In the genomic region with DNA sequence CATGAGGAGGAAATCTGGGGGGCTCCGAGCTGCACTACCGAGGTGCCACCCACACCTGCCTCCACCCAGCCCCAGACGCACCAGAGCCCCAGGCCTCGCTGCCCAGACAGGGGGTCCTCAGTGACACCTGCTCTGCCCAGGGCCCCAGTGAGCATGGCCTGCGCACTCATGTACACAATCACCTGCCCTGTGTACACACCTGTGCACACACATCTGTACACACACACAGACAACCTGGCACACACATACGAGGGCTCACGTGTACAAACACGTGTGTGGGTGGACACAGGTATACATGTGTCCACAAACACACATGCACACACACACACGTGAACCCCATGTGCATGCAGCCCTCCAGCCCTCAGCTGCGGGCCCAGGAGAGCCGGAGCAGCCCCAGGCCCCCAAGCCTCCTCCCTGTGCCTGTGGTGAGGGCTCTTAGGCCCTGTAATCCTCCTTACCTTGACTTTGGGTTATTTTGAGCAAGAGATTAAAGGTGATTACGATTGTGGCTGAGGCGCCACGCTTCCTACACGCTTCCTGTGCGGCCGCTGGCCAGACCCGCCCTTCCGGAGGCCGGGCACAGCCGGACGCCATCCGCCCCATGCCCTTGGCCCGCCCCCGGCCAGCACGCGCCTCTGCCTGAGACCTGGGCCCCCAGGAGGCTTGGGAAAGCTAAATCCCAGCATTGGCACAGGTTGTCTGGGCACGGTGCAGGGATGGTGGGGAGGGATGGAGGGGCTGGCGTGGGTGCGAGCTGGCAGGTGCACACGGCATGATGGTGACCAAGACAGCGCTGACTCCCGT, we compare ENCODE assay signal across 8 cellular contexts.
DNase-seq lines count a peak whose midpoint lies in the region; TF ChIP-seq lines count a peak whose summit lies in the region.
"Had no signal": no experiment of that assay in that cellular context is flagged by ENCODE, and none has a peak within 500 bp of the region (broad histone marks: within the 10 kb centered on the region; RNA-seq: fewer than 3 reads in every experiment).

No MANE protein-coding gene starts in this region.

- H4K91ac ChIP-seq in mesenchymal stem cell (ENCODE audit: low read length): no peak overlapping the region

- TF ChIP-seq CTCF in GM10266 (IDR thresholded peaks at IDR 0.05; ENCODE audit: control insufficient read depth, insufficient read depth, low read depth, missing control alignments): no peak
- no peak for TF ChIP-seq CTCF in osteoblast (IDR thresholded peaks at IDR 0.05; ENCODE audit: extremely low read depth, low read depth, low read length)
- no peak for TF ChIP-seq CTCF in esophagus squamous epithelium (IDR thresholded peaks at IDR 0.05)

- H3K27ac Mint-ChIP-seq in activated naive CD8-positive, alpha-beta T cell: no peak overlapping the region

- H3K36me3 ChIP-seq in osteoblast (ENCODE audit: insufficient read depth, low read length) (no peaks in the 10 kb centered on the region), esophagus squamous epithelium (no peaks in the 10 kb centered on the region), mesenchymal stem cell (ENCODE audit: control insufficient read depth in 1 of 2, insufficient read depth in 2 of 2, low read depth in 1 of 2, low read length in 2 of 2) (no peaks in the 10 kb centered on the region)

- intact Hi-C loops in esophagus squamous epithelium (cut with DNase I): no loop called here

- peak overlapping the region; percentile 42 for H3K4me3 ChIP-seq in osteoblast (ENCODE audit: insufficient read depth, low read length)
- H3K4me3 ChIP-seq in esophagus squamous epithelium: peak overlapping the region in 1 of 4 donors; percentile 26
- no peak overlapping the region for H3K4me3 ChIP-seq in mesenchymal stem cell (ENCODE audit: insufficient read depth in 1 of 2, low read depth in 1 of 2, low read length in 2 of 2)
- H3K4me3 ChIP-seq: GM12878 had no signal

- 66 to 78% methylated on average over 11 to 13 of the region's 33 CpGs for WGBS in esophagus squamous epithelium, 2 donors
- WGBS in mesenchymal stem cell: 88% methylated on average over 33 of the region's 33 CpGs

- H2AFZ ChIP-seq in osteoblast (ENCODE audit: low read length): no peak overlapping the region
- no peak overlapping the region for H2AFZ ChIP-seq in mesenchymal stem cell (ENCODE audit: low read depth, low read length)

- H3K9ac ChIP-seq in mesenchymal stem cell (ENCODE audit: low read length): no peak overlapping the region

- H3K27ac ChIP-seq in osteoblast (ENCODE audit: low read depth, low read length) (no peak overlapping the region), esophagus squamous epithelium (peak overlapping the region in 2 of 4 donors; percentile 16 to 18), mesenchymal stem cell (ENCODE audit: low read length, poor library complexity, severe bottlenecking) (no peak overlapping the region)

- no peak overlapping the region for H2BK5ac ChIP-seq in mesenchymal stem cell (ENCODE audit: low read depth, low read length, poor library complexity, severe bottlenecking)

- no peak overlapping the region for H3K4ac ChIP-seq in mesenchymal stem cell (ENCODE audit: low read depth in 1 of 2, low read length in 2 of 2)

- no peaks in the 10 kb centered on the region for H4K20me1 ChIP-seq in osteoblast (ENCODE audit: insufficient read depth, low read length)

- H3K27me3 ChIP-seq in osteoblast (ENCODE audit: insufficient read depth, low read length) (no peaks in the 10 kb centered on the region), esophagus squamous epithelium (peaks cover 0 to 42% (median 0%) of the 10 kb centered on the region in 4 donors), mesenchymal stem cell (ENCODE audit: control insufficient read depth in 1 of 2, insufficient read depth in 1 of 2, low read length in 2 of 2) (peaks cover 17 to 49% of the 10 kb centered on the region in 2 experiments)

- no peak overlapping the region for H2BK120ac ChIP-seq in mesenchymal stem cell (ENCODE audit: low read depth, low read length)

- DNase-seq in GM10266 (ENCODE audit: extremely low spot score): peak; percentile 87
- peak; percentile 24 for DNase-seq in NCI-H146 treated with DMSO at 0.1 percent for 48 hours (lab: John Stamatoyannopoulos, UW; ENCODE audit: unreplicated experiment)
- peak; percentile 95 for DNase-seq in osteoblast (ENCODE audit: insufficient read length, low spot score, missing footprints)
- DNase-seq in esophagus squamous epithelium (lab: John Stamatoyannopoulos, UW): no peak
- DNase-seq in OCI-M2 (lab: John Stamatoyannopoulos, UW; ENCODE audit: unreplicated experiment): no peak
- no peak for DNase-seq in mesenchymal stem cell

- peak overlapping the region; percentile 32 for H3K4me2 ChIP-seq in osteoblast (ENCODE audit: insufficient read depth, low read length)
- no peak overlapping the region for H3K4me2 ChIP-seq in mesenchymal stem cell (ENCODE audit: low read length, poor library complexity, severe bottlenecking)

- H3K9me3 ChIP-seq in osteoblast (ENCODE audit: low read depth, low read length) (no peaks in the 10 kb centered on the region), esophagus squamous epithelium (no peaks in the 10 kb centered on the region), mesenchymal stem cell (ENCODE audit: control insufficient read depth, low read length) (no peaks in the 10 kb centered on the region)

- H3K79me1 ChIP-seq in mesenchymal stem cell (replicated peaks; ENCODE audit: low read length, poor library complexity, severe bottlenecking): no peaks in the 10 kb centered on the region

- peaks cover 21% of the 10 kb centered on the region for H3K4me1 Mint-ChIP-seq in activated naive CD8-positive, alpha-beta T cell (ENCODE audit: low read depth)

- H3K9me3 Mint-ChIP-seq in activated naive CD8-positive, alpha-beta T cell (ENCODE audit: low read depth): no peaks in the 10 kb centered on the region

- no peaks in the 10 kb centered on the region for H3K36me3 Mint-ChIP-seq in activated naive CD8-positive, alpha-beta T cell

- no peak overlapping the region for H4K8ac ChIP-seq in mesenchymal stem cell (ENCODE audit: low read length)

- H2AK5ac ChIP-seq in mesenchymal stem cell (ENCODE audit: low read length, severe bottlenecking): no peak overlapping the region

- H2BK15ac ChIP-seq in mesenchymal stem cell (ENCODE audit: low read depth, poor library complexity, severe bottlenecking): no peak overlapping the region

- no peaks in the 10 kb centered on the region for H3K27me3 Mint-ChIP-seq in activated naive CD8-positive, alpha-beta T cell

- H2BK12ac ChIP-seq in mesenchymal stem cell (ENCODE audit: low read length in 2 of 2): no peak overlapping the region

- no peak for TF ChIP-seq POLR2A in esophagus squamous epithelium (IDR thresholded peaks at IDR 0.05)

- H3K79me2 ChIP-seq in osteoblast (ENCODE audit: insufficient read depth, low read length): no peaks in the 10 kb centered on the region

- no peak overlapping the region for H3K18ac ChIP-seq in mesenchymal stem cell (ENCODE audit: low read depth in 1 of 2, low read length in 2 of 2)

- H3K4me3 Mint-ChIP-seq in activated naive CD8-positive, alpha-beta T cell: peak overlapping the region; percentile 30

- no peak overlapping the region for H3K14ac ChIP-seq in mesenchymal stem cell (ENCODE audit: low read length in 2 of 2)

- H3K23ac ChIP-seq in mesenchymal stem cell (ENCODE audit: low read length in 2 of 2): no peak overlapping the region

- no peaks in the 10 kb centered on the region for H3K4me1 ChIP-seq in osteoblast (ENCODE audit: insufficient read depth, low read length)
- H3K4me1 ChIP-seq in esophagus squamous epithelium: peaks cover 2 to 24% (median 11%) of the 10 kb centered on the region in 3 donors
- H3K4me1 ChIP-seq in mesenchymal stem cell (ENCODE audit: control insufficient read depth, insufficient read depth, low read depth, low read length): peaks cover 2% of the 10 kb centered on the region

Comparison
In these comparisons a context has a peak if more than half of its experiments do, and no peak if none do; other contexts are left out.
1. DNase-seq: peak in GM10266 (single experiment), NCI-H146 treated with DMSO at 0.1 percent for 48 hours (single experiment) and osteoblast (single experiment); none in esophagus squamous epithelium (single experiment), OCI-M2 (single experiment) and mesenchymal stem cell (single experiment).